ENCODE assay signal across 22 cellular contexts in genomic region chr5:87110721-87111120, GRCh38.
"Had no signal": no experiment of that assay in that cellular context is flagged by ENCODE, and none has a peak within 500 bp of the region (broad histone marks: within the 10 kb centered on the region; RNA-seq: fewer than 3 reads in every experiment).

No MANE protein-coding gene starts in this region.

- H3K27me3 ChIP-seq: neural progenitor cell, ovary, right lobe of liver, sigmoid colon, stomach, tibial artery, transverse colon, upper lobe of right lung, uterus had no signal

- H3K4me3 ChIP-seq: neural progenitor cell, ovary, psoas muscle, right lobe of liver, sigmoid colon, stomach, tibial artery, transverse colon, upper lobe of right lung, uterus had no signal

- FAIRE-seq: small intestine had no signal

- H3K27ac ChIP-seq: neural progenitor cell, ovary, parathyroid adenoma, psoas muscle, right lobe of liver, sigmoid colon, stomach, tibial artery, transverse colon, upper lobe of right lung, uterus had no signal

- ATAC-seq: natural killer cell; psoas muscle; right cardiac atrium; right lobe of liver; stimulated activated effector memory CD8-positive, alpha-beta T cell treated with anti-CD3 and anti-CD28 coated beads, Interleukin-12 subunit alpha, Interleukin-12 subunit beta, amount 100 ng/mL, for 72 hours; stimulated activated naive B cell treated with anti-CD40 and anti-IgM and Interleukin-4, amounts not matched to agents 10 μg/mL and 1 μg/mL and 100 μg/mL, for 72 hours; upper lobe of right lung had no signal

- H3K36me3 ChIP-seq: neural progenitor cell, ovary, right lobe of liver, sigmoid colon, stomach, tibial artery, transverse colon, upper lobe of right lung, uterus had no signal

- H3K9me3 ChIP-seq: ovary, psoas muscle, right lobe of liver, sigmoid colon, stomach, tibial artery, transverse colon, upper lobe of right lung, uterus had no signal

- DNase-seq: natural killer cell; occipital lobe; ovary; psoas muscle; right cardiac atrium; right lobe of liver; sigmoid colon; small intestine; stimulated activated CD4-positive, alpha-beta T cell treated with anti-CD3 and anti-CD28 coated beads, Interleukin-15, amount 100 ng/mL, for 24 hours; stimulated activated CD4-positive, alpha-beta T cell treated with anti-CD3 and anti-CD28 coated beads, Interleukin-2, amount 100 ng/mL, for 24 hours; stimulated activated CD4-positive, alpha-beta T cell treated with anti-CD3 and anti-CD28 coated beads, Interleukin-2, amount 100 ng/mL, for 48 hours; stimulated activated CD4-positive, alpha-beta T cell treated with anti-CD3 and anti-CD28 coated beads, Interleukin-4, amount 100 ng/mL, for 24 hours; stimulated activated naive B cell treated with anti-CD40 and anti-IgM and Interleukin-4, amounts not matched to agents 10 μg/mL and 1 μg/mL and 100 μg/mL, for 72 hours; stimulated activated naive CD4-positive, alpha-beta T cell treated with Interleukin-2 at 50 U/mL for 16 hours; stomach; tibial artery; transverse colon; upper lobe of right lung; uterus had no signal

- H3K4me1 ChIP-seq: neural progenitor cell, parathyroid adenoma, psoas muscle, right lobe of liver, sigmoid colon, stomach, tibial artery, transverse colon, upper lobe of right lung, uterus had no signal
